28 cellular contexts compared by ENCODE assay signal in the genomic region with DNA sequence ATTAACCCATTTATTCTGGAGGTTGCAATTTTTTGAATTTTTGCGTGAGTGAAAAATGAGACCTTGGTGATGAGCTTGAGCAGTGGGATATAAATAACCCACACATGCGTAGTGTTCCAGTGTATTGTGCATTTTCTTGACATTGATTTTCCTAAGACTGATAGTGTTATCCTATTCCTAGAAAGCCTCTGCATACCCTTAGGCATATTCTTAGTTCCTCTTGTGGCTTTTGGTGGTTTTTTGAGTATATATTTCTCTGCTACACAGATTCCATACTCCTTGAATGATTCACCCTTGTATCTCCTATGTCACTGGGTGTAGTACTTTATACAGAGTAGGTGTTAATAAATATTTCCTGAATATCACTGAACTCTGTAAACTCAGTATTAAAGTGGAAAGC.
DNase-seq lines count a peak whose midpoint lies in the region; ATAC-seq and TF ChIP-seq lines count a peak whose summit lies in the region.
"Had no signal": no experiment of that assay in that cellular context is flagged by ENCODE, and none has a peak within 500 bp of the region (broad histone marks: within the 10 kb centered on the region; RNA-seq: fewer than 3 reads in every experiment).

No MANE protein-coding gene starts in this region.

- H3K4me2 ChIP-seq in SK-N-SH (no peak overlapping the region), PC-9 (no peak overlapping the region)

- no peak for TF ChIP-seq POLR2A in Peyer's patch (IDR thresholded peaks at IDR 0.05)

- H3K27ac ChIP-seq in SK-N-SH (ENCODE audit: low read depth in 2 of 2, low read length in 1 of 2) (no peak overlapping the region), Peyer's patch (no peak overlapping the region), PC-9 (no peak overlapping the region)
- H3K27ac ChIP-seq: 22Rv1 had no signal

- no peak overlapping the region for H3K27ac Mint-ChIP-seq in chondrocyte (ENCODE audit: unreplicated experiment)
- H3K27ac Mint-ChIP-seq: B cell; CD14-positive monocyte; CD8-positive, alpha-beta memory T cell; HFFc6 had no signal

- H3F3A ChIP-seq in SK-N-SH (replicated peaks; ENCODE audit: insufficient read depth) = no peaks in the 10 kb centered on the region
- no peaks in the 10 kb centered on the region for H3F3A ChIP-seq in PC-9 (ENCODE audit: insufficient read depth, low read depth)

- peak; percentile 30; the same call in 1 of the 3 replicates for ATAC-seq in SK-N-SH treated with all-trans-retinoic acid at 6 μM for 48 hours
- ATAC-seq: PC-3 had no signal

- POLR2A ChIA-PET in SK-N-SH (lab: Yijun Ruan, JAX) (no interaction called here), PC-9 (lab: Charles Lee; ENCODE audit: unreplicated experiment) (no interaction called here)

- no peaks in the 10 kb centered on the region for H3K9me3 ChIP-seq in SK-N-SH
- no peaks in the 10 kb centered on the region for H3K9me3 ChIP-seq in Peyer's patch
- no peaks in the 10 kb centered on the region for H3K9me3 ChIP-seq in PC-9 (ENCODE audit: insufficient read depth, low read depth)
- H3K9me3 ChIP-seq: HAP-1 had no signal

- H3K9ac ChIP-seq in SK-N-SH = no peak overlapping the region

- H3K27me3 Mint-ChIP-seq in chondrocyte (ENCODE audit: low read depth) = no peaks in the 10 kb centered on the region
- H3K27me3 Mint-ChIP-seq: B cell; CD8-positive, alpha-beta memory T cell had no signal

- H3K4me3 Mint-ChIP-seq in chondrocyte (ENCODE audit: unreplicated experiment) = no peak overlapping the region
- H3K4me3 Mint-ChIP-seq: B cell; CD14-positive monocyte; CD8-positive, alpha-beta memory T cell; HFFc6 had no signal

- intact Hi-C loops in PC-9 (cut with micrococcal nuclease; ENCODE audit: unreplicated experiment) = no loop called here

- peaks cover 4% of the 10 kb centered on the region for H3K9me3 Mint-ChIP-seq in chondrocyte (ENCODE audit: low read depth)

- no peak for DNase-seq in SK-N-SH
- peak; percentile 72 for DNase-seq in SK-MEL-5 (ENCODE audit: low read depth, low spot score)
- peak; percentile 46 for DNase-seq in foreskin melanocyte
- DNase-seq in chondrocyte (ENCODE audit: low spot score) = no peak
- DNase-seq in Peyer's patch = no peak
- no peak for DNase-seq in stimulated activated CD4-positive, alpha-beta T cell treated with anti-CD3 and anti-CD28 coated beads, Interleukin-1b, Interleukin-23, amount 100 ng/mL, for 48 hours
- no peak for DNase-seq in PC-9
- DNase-seq: CD8-positive, alpha-beta memory T cell; DMS153; DND-41; GOT3; HFFc6; KG1; MM.1S; NCI-H1048; NCI-H1417; NCI-H1694; NCI-H2081; NCI-H345; NCI-H510A treated with DMSO at 0.1 percent for 48 hours; NCI-H748 treated with DMSO at 0.1 percent for 48 hours; PC-3; SHP77 treated with DMSO at 0.1 percent for 48 hours had no signal

- in situ Hi-C loops in SK-MEL-5 (cut with HindIII; ENCODE audit: low pct_unique_long_range_greater_than_20kb, low sequenced_read_pairs) = no loop called here

- TF ChIP-seq EP300 in SK-N-SH (IDR thresholded peaks at IDR 0.05; ENCODE audit: borderline replicate concordance in 1 of 2, low read depth in 1 of 2, low read length in 1 of 2) = no peak

- no peaks in the 10 kb centered on the region for H4K20me1 ChIP-seq in SK-N-SH (ENCODE audit: insufficient read depth)
- no peaks in the 10 kb centered on the region for H4K20me1 ChIP-seq in PC-9 (ENCODE audit: insufficient read depth)

- H3K4me1 ChIP-seq in SK-N-SH (ENCODE audit: control insufficient read depth in 1 of 2, insufficient read depth in 2 of 2, low read depth in 1 of 2, low read length in 1 of 2) (peaks cover 0 to 2% of the 10 kb centered on the region in 2 experiments; a peak in 2 of 4 replicates), Peyer's patch (no peaks in the 10 kb centered on the region), PC-9 (replicated peaks; ENCODE audit: insufficient read depth) (no peaks in the 10 kb centered on the region)
- H3K4me1 ChIP-seq: HAP-1 had no signal

- WGBS in SK-N-SH (ENCODE audit: low lambda C conversion rate) = 83% methylated on average over 2 of the region's 2 CpGs

- H3K79me2 ChIP-seq in SK-N-SH (ENCODE audit: insufficient read depth) (no peaks in the 10 kb centered on the region), PC-9 (ENCODE audit: low read depth) (no peaks in the 10 kb centered on the region)

- CTCF ChIA-PET in SK-N-SH (lab: Yijun Ruan, JAX) (no interaction called here), PC-9 (lab: Charles Lee) (no interaction called here)

- TF ChIP-seq CTCF in SK-N-SH (IDR thresholded peaks at IDR 0.05) (no peak), chondrocyte (IDR thresholded peaks at IDR 0.05) (no peak), Peyer's patch (IDR thresholded peaks at IDR 0.05) (no peak), PC-9 (conservative IDR thresholded peaks at IDR 0.05) (no peak)

- no peaks in the 10 kb centered on the region for H3K36me3 ChIP-seq in SK-N-SH (replicated peaks in 1 of 2; ENCODE audit: control insufficient read depth in 1 of 2, insufficient read depth in 2 of 2, low read length in 1 of 2)
- no peaks in the 10 kb centered on the region for H3K36me3 ChIP-seq in Peyer's patch
- no peaks in the 10 kb centered on the region for H3K36me3 ChIP-seq in PC-9 (ENCODE audit: low read depth)
- H3K36me3 ChIP-seq: HAP-1 had no signal

- H3K4me3 ChIP-seq in SK-N-SH (ENCODE audit: low read depth in 2 of 2, low read length in 1 of 2) (no peak overlapping the region), Peyer's patch (no peak overlapping the region), PC-9 (no peak overlapping the region)
- H3K4me3 ChIP-seq: HAP-1 had no signal

- peaks cover 20% of the 10 kb centered on the region for H3K4me1 Mint-ChIP-seq in chondrocyte (ENCODE audit: low read depth)
- H3K4me1 Mint-ChIP-seq: B cell; CD14-positive monocyte; CD8-positive, alpha-beta memory T cell had no signal

- BruUV-seq in PC-9 (replicated peaks; lab: Mats Ljungman, UMichigan) = no TSS peak

- no peak for TF ChIP-seq RAD21 in SK-N-SH (IDR thresholded peaks at IDR 0.05; ENCODE audit: low read length)

- no peaks in the 10 kb centered on the region for H3K27me3 ChIP-seq in SK-N-SH (ENCODE audit: insufficient read depth)
- H3K27me3 ChIP-seq in Peyer's patch = no peaks in the 10 kb centered on the region
- H3K27me3 ChIP-seq in PC-9 (ENCODE audit: insufficient read depth, low read depth) = no peaks in the 10 kb centered on the region

- H2AFZ ChIP-seq in SK-N-SH (ENCODE audit: low read depth) (no peak overlapping the region), PC-9 (no peak overlapping the region)

- no peaks in the 10 kb centered on the region for H3K9me2 ChIP-seq in SK-N-SH
- H3K9me2 ChIP-seq in PC-9 (ENCODE audit: insufficient read depth) = no peaks in the 10 kb centered on the region

- H3K36me3 Mint-ChIP-seq in chondrocyte (ENCODE audit: low read depth) = no peaks in the 10 kb centered on the region
- H3K36me3 Mint-ChIP-seq: CD14-positive monocyte; CD8-positive, alpha-beta memory T cell had no signal

TF ChIP-seq in SK-N-SH treated with all-trans-retinoic acid at 6 μM for 48 hours, 23 proteins besides CTCF, POLR2A, EP300 and RAD21 (continues in another document):
- TF ChIP-seq ZNF8 (CRISPR knock-in tag; IDR thresholded peaks at IDR 0.05) (no peak), OSR1 (CRISPR knock-in tag; IDR thresholded peaks at IDR 0.05) (no peak), ZFP30 (CRISPR knock-in tag; IDR thresholded peaks at IDR 0.05) (no peak), ZFP3 (CRISPR knock-in tag; IDR thresholded peaks at IDR 0.05) (no peak), TCF4 (CRISPR knock-in tag; IDR thresholded peaks at IDR 0.05; ENCODE audit: borderline replicate concordance) (no peak), BACH2 (CRISPR knock-in tag; IDR thresholded peaks at IDR 0.05; ENCODE audit: borderline replicate concordance) (no peak), ZNF565 (CRISPR knock-in tag; conservative IDR thresholded peaks at IDR 0.05; ENCODE audit: low read depth) (no peak), ARNTL (CRISPR knock-in tag; IDR thresholded peaks at IDR 0.05; ENCODE audit: borderline replicate concordance, low read depth) (no peak)
- TF ChIP-seq, protein P1, sequence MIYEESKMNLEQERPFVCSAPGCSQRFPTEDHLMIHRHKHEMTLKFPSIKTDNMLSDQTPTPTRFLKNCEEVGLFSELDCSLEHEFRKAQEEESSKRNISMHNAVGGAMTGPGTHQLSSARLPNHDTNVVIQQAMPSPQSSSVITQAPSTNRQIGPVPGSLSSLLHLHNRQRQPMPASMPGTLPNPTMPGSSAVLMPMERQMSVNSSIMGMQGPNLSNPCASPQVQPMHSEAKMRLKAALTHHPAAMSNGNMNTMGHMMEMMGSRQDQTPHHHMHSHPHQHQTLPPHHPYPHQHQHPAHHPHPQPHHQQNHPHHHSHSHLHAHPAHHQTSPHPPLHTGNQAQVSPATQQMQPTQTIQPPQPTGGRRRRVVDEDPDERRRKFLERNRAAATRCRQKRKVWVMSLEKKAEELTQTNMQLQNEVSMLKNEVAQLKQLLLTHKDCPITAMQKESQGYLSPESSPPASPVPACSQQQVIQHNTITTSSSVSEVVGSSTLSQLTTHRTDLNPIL (CRISPR knock-in tag; IDR thresholded peaks at IDR 0.05; ENCODE audit: low read depth) = no peak

TF ChIP-seq in SK-N-SH, 30 proteins besides CTCF, POLR2A, EP300 and RAD21:
- TF ChIP-seq CHD2 (IDR thresholded peaks at IDR 0.05; ENCODE audit: low read length, partially characterized antibody) (no peak), NFIC (IDR thresholded peaks at IDR 0.05; ENCODE audit: borderline replicate concordance) (no peak), FOSL2 (IDR thresholded peaks at IDR 0.05; ENCODE audit: borderline replicate concordance, low read depth) (no peak), EZH2phosphoT487 (IDR thresholded peaks at IDR 0.05; ENCODE audit: borderline replicate concordance, low read depth) (no peak), RXRA (IDR thresholded peaks at IDR 0.05; ENCODE audit: borderline replicate concordance, low read depth) (no peak), FOXJ3 (CRISPR knock-in tag; IDR thresholded peaks at IDR 0.05) (no peak), TAF1 (IDR thresholded peaks at IDR 0.05; ENCODE audit: borderline replicate concordance, low read depth, low read length) (no peak), ELF1 (IDR thresholded peaks at IDR 0.05) (no peak)
- TF ChIP-seq, protein P2, sequence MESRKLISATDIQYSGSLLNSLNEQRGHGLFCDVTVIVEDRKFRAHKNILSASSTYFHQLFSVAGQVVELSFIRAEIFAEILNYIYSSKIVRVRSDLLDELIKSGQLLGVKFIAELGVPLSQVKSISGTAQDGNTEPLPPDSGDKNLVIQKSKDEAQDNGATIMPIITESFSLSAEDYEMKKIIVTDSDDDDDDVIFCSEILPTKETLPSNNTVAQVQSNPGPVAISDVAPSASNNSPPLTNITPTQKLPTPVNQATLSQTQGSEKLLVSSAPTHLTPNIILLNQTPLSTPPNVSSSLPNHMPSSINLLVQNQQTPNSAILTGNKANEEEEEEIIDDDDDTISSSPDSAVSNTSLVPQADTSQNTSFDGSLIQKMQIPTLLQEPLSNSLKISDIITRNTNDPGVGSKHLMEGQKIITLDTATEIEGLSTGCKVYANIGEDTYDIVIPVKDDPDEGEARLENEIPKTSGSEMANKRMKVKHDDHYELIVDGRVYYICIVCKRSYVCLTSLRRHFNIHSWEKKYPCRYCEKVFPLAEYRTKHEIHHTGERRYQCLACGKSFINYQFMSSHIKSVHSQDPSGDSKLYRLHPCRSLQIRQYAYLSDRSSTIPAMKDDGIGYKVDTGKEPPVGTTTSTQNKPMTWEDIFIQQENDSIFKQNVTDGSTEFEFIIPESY (IDR thresholded peaks at IDR 0.05; ENCODE audit: borderline replicate concordance, low read depth) = no peak

Comparison
In these comparisons a context has a peak if more than half of its experiments do, and no peak if none do; other contexts are left out.
1. DNase-seq: peak in SK-MEL-5 (single experiment) and foreskin melanocyte (single experiment); none in SK-N-SH (single experiment), chondrocyte (single experiment), Peyer's patch (0 of 3), stimulated activated CD4-positive, alpha-beta T cell treated with anti-CD3 and anti-CD28 coated beads, Interleukin-1b, Interleukin-23, amount 100 ng/mL, for 48 hours (single experiment) and PC-9 (0 of 2).